30 cellular contexts compared by ENCODE assay signal in genomic region chr22:47015589-47016178, GRCh38.
"Had no signal": no experiment of that assay in that cellular context is flagged by ENCODE, and none has a peak within 500 bp of the region (broad histone marks: within the 10 kb centered on the region; RNA-seq: fewer than 3 reads in every experiment).

No MANE protein-coding gene starts in this region.

- H3K27me3 ChIP-seq: ascending aorta, gastroesophageal sphincter, hepatocyte, ovary, testis, vagina had no signal

- H3K4me3 ChIP-seq: ascending aorta, gastroesophageal sphincter, hepatocyte, ovary, prostate gland, smooth muscle cell, testis, vagina had no signal

- H3K27ac ChIP-seq: ascending aorta, gastroesophageal sphincter, hepatocyte, ovary, prostate gland, testis, vagina had no signal

- H3K36me3 ChIP-seq: ovary, prostate gland, vagina had no signal

- ATAC-seq: activated CD8-positive, alpha-beta memory T cell treated with anti-CD3 and anti-CD28 coated beads, Interleukin-2, amount 10 ng/mL, durations not matched to agents 7 days and 5 days; activated CD8-positive, alpha-beta T cell treated with anti-CD3 and anti-CD28 coated beads, Interleukin-2, amount 10 ng/mL, durations not matched to agents 7 days and 5 days; effector memory CD8-positive, alpha-beta T cell; gastroesophageal sphincter; left ventricle myocardium superior; naive thymus-derived CD8-positive, alpha-beta T cell; SK-N-SH treated with all-trans-retinoic acid at 6 μM for 48 hours; stimulated activated memory B cell treated with anti-CD40 and anti-IgM and Interleukin-4, amounts not matched to agents 10 μg/mL and 1 μg/mL and 100 μg/mL, for 72 hours; T-helper 17 cell had no signal

- DNase-seq: activated CD4-positive, alpha-beta T cell treated with anti-CD3 and anti-CD28 coated beads, Interleukin-2, amount 10 ng/mL, durations not matched to agents 7 days and 5 days; activated CD4-positive, CD25-positive, alpha-beta regulatory T cell treated with anti-CD3 and anti-CD28 coated beads, Interleukin-2, amount 50 U/mL, for 72 hours; activated CD8-positive, alpha-beta memory T cell treated with anti-CD3 and anti-CD28 coated beads, Interleukin-2, amount 10 ng/mL, durations not matched to agents 7 days and 5 days; activated CD8-positive, alpha-beta T cell treated with anti-CD3 and anti-CD28 coated beads, Interleukin-2, amount 10 ng/mL, durations not matched to agents 7 days and 5 days; activated naive CD4-positive, alpha-beta T cell treated with Interleukin-2 at 50 U/mL for 16 hours; activated T-cell treated with anti-CD3 and anti-CD28 coated beads, Interleukin-2, amount 50 U/mL, for 48 hours; cortex of kidney; effector memory CD8-positive, alpha-beta T cell; erythroblast; islet precursor cell; left ventricle myocardium superior; mammary epithelial cell; naive thymus-derived CD8-positive, alpha-beta T cell; ovary; retina; stimulated activated CD4-positive, alpha-beta T cell treated with anti-CD3 and anti-CD28 coated beads, Interleukin-1b, Interleukin-23, amount 100 ng/mL, for 48 hours; stimulated activated CD4-positive, alpha-beta T cell treated with anti-CD3 and anti-CD28 coated beads, Interleukin-4, amount 100 ng/mL, for 4 hours; stimulated activated CD8-positive, alpha-beta memory T cell treated with anti-CD3 and anti-CD28 coated beads, Interleukin-4, amount 100 ng/mL, for 48 hours; T-helper 17 cell; T1000; testis; trophoblast cell had no signal
